Comparison of ENCODE assay signal across 9 cellular contexts in the genomic region with DNA sequence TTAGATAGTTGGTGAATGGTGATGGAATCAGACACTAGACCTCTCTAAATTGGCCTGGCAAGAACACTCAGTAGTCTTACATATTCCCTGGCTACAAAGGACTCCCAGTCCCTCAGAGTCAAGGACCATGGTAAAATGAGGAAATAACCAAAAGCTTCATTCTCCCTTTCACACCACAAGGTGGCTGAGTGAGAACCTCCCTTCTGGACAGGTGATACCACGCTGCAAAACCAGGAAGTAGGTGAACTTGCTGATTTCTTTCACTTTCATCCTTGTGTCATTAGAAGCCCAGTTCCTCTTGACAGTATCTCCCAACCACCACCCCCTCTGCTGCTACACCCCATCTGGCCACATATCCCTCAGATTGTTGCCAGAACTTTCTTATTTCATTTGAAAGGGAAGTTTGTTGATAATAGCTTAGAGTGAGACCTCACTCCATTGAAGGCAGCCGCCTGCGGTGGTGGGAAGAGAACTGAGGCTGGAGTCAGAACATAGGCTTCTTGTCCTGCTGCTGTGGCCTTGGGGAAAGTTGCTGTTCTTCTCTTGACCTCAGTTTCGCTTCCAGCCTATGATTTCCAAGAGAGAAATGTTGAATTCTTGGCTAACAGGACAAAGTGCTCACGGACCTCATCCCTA.
DNase-seq lines count a peak whose midpoint lies in the region; ATAC-seq and TF ChIP-seq lines count a peak whose summit lies in the region.
"Had no signal": no experiment of that assay in that cellular context is flagged by ENCODE, and none has a peak within 500 bp of the region (broad histone marks: within the 10 kb centered on the region; RNA-seq: fewer than 3 reads in every experiment).

No MANE protein-coding gene starts in this region.

- H3K4me2 ChIP-seq in KMS-11 = peak overlapping the region; percentile 47; the same call in 1 of the 2 replicates

- peaks cover 1% of the 10 kb centered on the region for H3K4me1 Mint-ChIP-seq in progenitor cell of endocrine pancreas (ENCODE audit: low read depth)

- peaks cover 40% of the 10 kb centered on the region for H3K4me1 ChIP-seq in KMS-11 (ENCODE audit: low read depth, poor library complexity, severe bottlenecking)
- H3K4me1 ChIP-seq: Caco-2 had no signal

- no peaks in the 10 kb centered on the region for H3K36me3 ChIP-seq in KMS-11 (ENCODE audit: insufficient read depth)

- DNase-seq in SIG-M5 treated with dmso at 0.1 percent for 504 hours (lab: John Stamatoyannopoulos, UW; ENCODE audit: unreplicated experiment) = peak; percentile 8
- DNase-seq in SIG-M5 (lab: John Stamatoyannopoulos, UW) = no peak
- DNase-seq in NCI-H524 (lab: John Stamatoyannopoulos, UW) = no peak
- DNase-seq in progenitor cell of endocrine pancreas (ENCODE audit: low spot score, unreplicated experiment) = no peak
- no peak for DNase-seq in mesenteric fat pad (ENCODE audit: low spot score)

- H4K20me1 ChIP-seq in KMS-11 (ENCODE audit: insufficient read depth) = no peaks in the 10 kb centered on the region

- TF ChIP-seq CTCF in KMS-11 (conservative IDR thresholded peaks at IDR 0.05; ENCODE audit: low read depth, low read length) = peak; percentile 64
- TF ChIP-seq CTCF in progenitor cell of endocrine pancreas (IDR thresholded peaks at IDR 0.05; ENCODE audit: unreplicated experiment) = no peak

- no peaks in the 10 kb centered on the region for H3K36me3 Mint-ChIP-seq in progenitor cell of endocrine pancreas (ENCODE audit: insufficient read depth)

- peak; percentile 84 for ATAC-seq in GM21723 (IDR thresholded peaks at IDR 0.05; ENCODE audit: unreplicated experiment)
- peak; percentile 54 for ATAC-seq in esophagus mucosa

- peak overlapping the region; percentile 1; the same call in 1 of the 2 replicates for H3K27ac ChIP-seq in KMS-11

- peaks cover 16% of the 10 kb centered on the region for H3K27me3 Mint-ChIP-seq in progenitor cell of endocrine pancreas

- H3K4me3 ChIP-seq in KMS-11 (IDR thresholded peaks at IDR 0.05; ENCODE audit: insufficient read depth, low read depth, low read length) = no peak overlapping the region

- H3K27me3 ChIP-seq in KMS-11 (ENCODE audit: insufficient read depth, low read depth) = no peaks in the 10 kb centered on the region

- H3K79me2 ChIP-seq in KMS-11 (ENCODE audit: insufficient read depth, low read depth) = no peaks in the 10 kb centered on the region

- H3K9ac ChIP-seq in KMS-11 = no peak overlapping the region

- no peaks in the 10 kb centered on the region for H3K9me3 Mint-ChIP-seq in progenitor cell of endocrine pancreas (ENCODE audit: low read depth)

- H2AFZ ChIP-seq in KMS-11 (ENCODE audit: low read depth) = peak overlapping the region; percentile 64

- H3K4me3 Mint-ChIP-seq in progenitor cell of endocrine pancreas (ENCODE audit: low read depth) = no peak overlapping the region

- H3K27ac Mint-ChIP-seq in progenitor cell of endocrine pancreas = no peak overlapping the region
